ENCODE assay signal across 12 cellular contexts in the genomic region with DNA sequence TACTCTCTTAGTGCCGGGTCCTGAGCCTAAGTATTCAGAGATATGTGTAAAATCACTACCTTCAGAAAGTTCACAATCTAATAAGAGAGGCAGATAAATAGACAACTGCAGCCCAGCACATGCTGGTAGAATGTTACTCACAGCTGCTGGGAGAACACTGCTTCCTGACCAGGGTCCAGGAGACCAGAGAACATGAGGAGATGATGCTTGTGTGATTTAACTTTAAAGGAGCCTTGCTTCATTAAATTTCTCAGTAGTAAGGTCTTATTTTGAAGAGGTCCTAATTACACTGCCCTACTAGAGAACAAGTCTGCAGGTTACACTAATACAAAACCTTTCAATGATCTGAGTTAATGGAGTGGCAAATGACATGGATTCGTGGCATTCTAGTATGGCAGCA.
DNase-seq lines count a peak whose midpoint lies in the region; ATAC-seq and TF ChIP-seq lines count a peak whose summit lies in the region.
"Had no signal": no experiment of that assay in that cellular context is flagged by ENCODE, and none has a peak within 500 bp of the region (broad histone marks: within the 10 kb centered on the region; RNA-seq: fewer than 3 reads in every experiment).

No MANE protein-coding gene starts in this region.

- TF ChIP-seq POLR2A in transverse colon (IDR thresholded peaks at IDR 0.05) = no peak

- no peak overlapping the region for H3K4me3 ChIP-seq in transverse colon
- H3K4me3 ChIP-seq: mucosa of descending colon, psoas muscle had no signal

- H3K9me3 Mint-ChIP-seq in activated T-cell treated with anti-CD3 and anti-CD28 coated beads, Interleukin-2, amount 50 U/mL, for 72 hours = peaks cover 2 to 3% of the 10 kb centered on the region in 2 donors
- H3K9me3 Mint-ChIP-seq in activated T-helper 17 cell treated with anti-CD3 and anti-CD28 coated beads, Interleukin-2, amount 50 U/mL, for 72 hours = peaks cover 9% of the 10 kb centered on the region
- no peaks in the 10 kb centered on the region for H3K9me3 Mint-ChIP-seq in stimulated activated effector memory CD8-positive, alpha-beta T cell treated with anti-CD3 and anti-CD28 coated beads, Interleukin-12 subunit alpha, Interleukin-12 subunit beta, amount 100 ng/mL, for 72 hours

- WGBS in transverse colon (ENCODE audit: low coverage in 1 of 2), 2 donors = 67 to 86% methylated on average over 2 of the region's 2 CpGs

- H3K27me3 Mint-ChIP-seq in activated T-cell treated with anti-CD3 and anti-CD28 coated beads, Interleukin-2, amount 50 U/mL, for 72 hours (ENCODE audit: low read depth) = peaks cover 9% of the 10 kb centered on the region
- no peaks in the 10 kb centered on the region for H3K27me3 Mint-ChIP-seq in activated T-helper 17 cell treated with anti-CD3 and anti-CD28 coated beads, Interleukin-2, amount 50 U/mL, for 72 hours

- no peaks in the 10 kb centered on the region for H3K36me3 ChIP-seq in transverse colon

- H3K27ac ChIP-seq in transverse colon = no peak overlapping the region
- H3K27ac ChIP-seq: HL-60, psoas muscle had no signal

- no peaks in the 10 kb centered on the region for H3K27me3 ChIP-seq in transverse colon

- peaks cover 0 to 6% (median 1%) of the 10 kb centered on the region in 4 donors for H3K4me1 ChIP-seq in transverse colon
- H3K4me1 ChIP-seq: psoas muscle had no signal

- DNase-seq in activated T-cell treated with anti-CD3 and anti-CD28 coated beads, Interleukin-2, amount 50 U/mL, for 72 hours = no peak
- DNase-seq in activated T-cell treated with anti-CD3 and anti-CD28 coated beads for 4 hours (no peak), transverse colon (no peak), COLO668 (lab: John Stamatoyannopoulos, UW; ENCODE audit: unreplicated experiment) (no peak), NOMO-1 treated with DMSO at 0.1 percent for 48 hours (lab: John Stamatoyannopoulos, UW; ENCODE audit: unreplicated experiment) (no peak)
- DNase-seq in stimulated activated effector memory CD8-positive, alpha-beta T cell treated with anti-CD3 and anti-CD28 coated beads, Interleukin-12 subunit alpha, Interleukin-12 subunit beta, amount 100 ng/mL, for 72 hours (ENCODE audit: low spot score in 2 of 2) = no peak
- DNase-seq: DMS153, mucosa of descending colon, psoas muscle had no signal

- no peaks in the 10 kb centered on the region for H3K9me3 ChIP-seq in transverse colon
- H3K9me3 ChIP-seq: mucosa of descending colon, psoas muscle had no signal

- ATAC-seq in activated T-cell treated with anti-CD3 and anti-CD28 coated beads, Interleukin-2, amount 50 U/mL, for 72 hours (replicated peaks in 1 of 2) = no peak
- peak; percentile 0 for ATAC-seq in HG03432 (IDR thresholded peaks at IDR 0.05; ENCODE audit: unreplicated experiment)
- peak; percentile 12 for ATAC-seq in activated T-helper 17 cell treated with anti-CD3 and anti-CD28 coated beads, Interleukin-2, amount 50 U/mL, for 72 hours (replicated peaks)
- no peak for ATAC-seq in stimulated activated effector memory CD8-positive, alpha-beta T cell treated with anti-CD3 and anti-CD28 coated beads, Interleukin-12 subunit alpha, Interleukin-12 subunit beta, amount 100 ng/mL, for 72 hours
- ATAC-seq: psoas muscle had no signal

- intact Hi-C loops in transverse colon (cut with DNase I; ENCODE audit: low total_unique reads) = no loop called here

- peaks cover 67% of the 10 kb centered on the region for H3K4me1 Mint-ChIP-seq in activated T-cell treated with anti-CD3 and anti-CD28 coated beads, Interleukin-2, amount 50 U/mL, for 72 hours (ENCODE audit: low read depth)
- H3K4me1 Mint-ChIP-seq in activated T-helper 17 cell treated with anti-CD3 and anti-CD28 coated beads, Interleukin-2, amount 50 U/mL, for 72 hours = peaks cover 82% of the 10 kb centered on the region
- peaks cover 72% of the 10 kb centered on the region for H3K4me1 Mint-ChIP-seq in stimulated activated effector memory CD8-positive, alpha-beta T cell treated with anti-CD3 and anti-CD28 coated beads, Interleukin-12 subunit alpha, Interleukin-12 subunit beta, amount 100 ng/mL, for 72 hours

- TF ChIP-seq CTCF in transverse colon (IDR thresholded peaks at IDR 0.05) = no peak

- peak overlapping the region; percentile 16 to 36 for H3K4me3 Mint-ChIP-seq in activated T-cell treated with anti-CD3 and anti-CD28 coated beads, Interleukin-2, amount 50 U/mL, for 72 hours
- H3K4me3 Mint-ChIP-seq in activated T-helper 17 cell treated with anti-CD3 and anti-CD28 coated beads, Interleukin-2, amount 50 U/mL, for 72 hours = peak overlapping the region; percentile 57
- H3K4me3 Mint-ChIP-seq in stimulated activated effector memory CD8-positive, alpha-beta T cell treated with anti-CD3 and anti-CD28 coated beads, Interleukin-12 subunit alpha, Interleukin-12 subunit beta, amount 100 ng/mL, for 72 hours = peak overlapping the region; percentile 11

- in situ Hi-C loops in transverse colon (cut with MboI; ENCODE audit: low pct_ligation_motif_present in 1 of 4, low pct_unique_long_range_greater_than_20kb in 1 of 4, low sequenced_read_pairs in 3 of 4) = no loop called here

- no peak for TF ChIP-seq EP300 in transverse colon (IDR thresholded peaks at IDR 0.05; ENCODE audit: low read depth)

- peaks cover under 1 to 2% of the 10 kb centered on the region in 2 donors for H3K36me3 Mint-ChIP-seq in activated T-cell treated with anti-CD3 and anti-CD28 coated beads, Interleukin-2, amount 50 U/mL, for 72 hours (ENCODE audit: insufficient read depth in 2 of 2)
- peaks cover 6% of the 10 kb centered on the region for H3K36me3 Mint-ChIP-seq in activated T-helper 17 cell treated with anti-CD3 and anti-CD28 coated beads, Interleukin-2, amount 50 U/mL, for 72 hours (ENCODE audit: low read depth)
- peaks cover 6% of the 10 kb centered on the region for H3K36me3 Mint-ChIP-seq in stimulated activated effector memory CD8-positive, alpha-beta T cell treated with anti-CD3 and anti-CD28 coated beads, Interleukin-12 subunit alpha, Interleukin-12 subunit beta, amount 100 ng/mL, for 72 hours

- no peak overlapping the region for H3K27ac Mint-ChIP-seq in activated T-cell treated with anti-CD3 and anti-CD28 coated beads, Interleukin-2, amount 50 U/mL, for 72 hours
- peak overlapping the region; percentile 76 for H3K27ac Mint-ChIP-seq in activated T-helper 17 cell treated with anti-CD3 and anti-CD28 coated beads, Interleukin-2, amount 50 U/mL, for 72 hours
- no peak overlapping the region for H3K27ac Mint-ChIP-seq in stimulated activated effector memory CD8-positive, alpha-beta T cell treated with anti-CD3 and anti-CD28 coated beads, Interleukin-12 subunit alpha, Interleukin-12 subunit beta, amount 100 ng/mL, for 72 hours

Comparison
In these comparisons a context has a peak if more than half of its experiments do, and no peak if none do; other contexts are left out.
1. ATAC-seq: peak in HG03432 (single experiment) and activated T-helper 17 cell treated with anti-CD3 and anti-CD28 coated beads, Interleukin-2, amount 50 U/mL, for 72 hours (single experiment); none in activated T-cell treated with anti-CD3 and anti-CD28 coated beads, Interleukin-2, amount 50 U/mL, for 72 hours (0 of 2) and stimulated activated effector memory CD8-positive, alpha-beta T cell treated with anti-CD3 and anti-CD28 coated beads, Interleukin-12 subunit alpha, Interleukin-12 subunit beta, amount 100 ng/mL, for 72 hours (single experiment).
2. Peak in every context shown above with its lines, with median percentiles within 50 percentile points of each other: H3K4me3 Mint-ChIP-seq.